12 cellular contexts compared by ENCODE assay signal in the genomic region with DNA sequence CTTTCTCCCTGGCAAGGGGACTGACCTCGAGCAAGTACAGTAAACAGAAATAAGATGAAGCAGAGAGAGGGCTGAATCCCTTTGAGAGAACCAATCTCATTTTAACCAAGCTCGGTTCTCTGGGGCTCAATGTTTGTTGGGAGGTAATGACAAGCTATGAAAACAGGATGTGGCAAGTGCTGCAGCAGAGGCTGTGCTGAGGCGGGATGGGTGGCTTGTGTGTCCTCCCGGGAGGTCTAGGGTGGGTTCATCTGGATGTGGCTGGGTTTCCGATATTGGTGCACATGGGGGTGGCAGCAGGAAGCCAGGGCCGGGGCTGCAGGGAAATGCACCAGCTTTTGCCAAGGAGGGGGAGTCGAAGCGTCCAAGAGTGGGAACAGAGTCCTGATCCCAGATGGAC.
A peak's percentile ranks its signal among the peaks of the same experiment; 100 is the strongest.
DNase-seq lines count a peak whose midpoint lies in the region; ATAC-seq and TF ChIP-seq lines count a peak whose summit lies in the region.
"Had no signal": no experiment of that assay in that cellular context is flagged by ENCODE, and none has a peak within 500 bp of the region (broad histone marks: within the 10 kb centered on the region; RNA-seq: fewer than 3 reads in every experiment).

No MANE protein-coding gene starts in this region.

- intact Hi-C loops in lower lobe of right lung (cut with DNase I) (no loop called here), stomach (cut with DNase I; ENCODE audit: low total_unique reads) (no loop called here)

- TF ChIP-seq POLR2A in stomach (IDR thresholded peaks at IDR 0.05): no peak

- H3K27me3 ChIP-seq in lower lobe of right lung (ENCODE audit: low read depth) (no peaks in the 10 kb centered on the region), stomach (no peaks in the 10 kb centered on the region)
- H3K27me3 ChIP-seq: right atrium auricular region, SJCRH30 had no signal

- H3K4me3 ChIP-seq in lower lobe of right lung (no peak overlapping the region), stomach (no peak overlapping the region)
- H3K4me3 ChIP-seq: right atrium auricular region, SJCRH30 had no signal

- H3K36me3 ChIP-seq in lower lobe of right lung: no peaks in the 10 kb centered on the region
- peaks cover 0 to 10% (median 0%) of the 10 kb centered on the region in 4 donors for H3K36me3 ChIP-seq in stomach
- H3K36me3 ChIP-seq: right atrium auricular region, SJCRH30 had no signal

- peak; percentile 49 to 60 for ATAC-seq in lower lobe of right lung

- H3K9me3 ChIP-seq in lower lobe of right lung (no peaks in the 10 kb centered on the region), stomach (no peaks in the 10 kb centered on the region)
- H3K9me3 ChIP-seq: right atrium auricular region, SJCRH30 had no signal

- no peak overlapping the region for H3K27ac ChIP-seq in lower lobe of right lung
- H3K27ac ChIP-seq in stomach: no peak overlapping the region
- H3K27ac ChIP-seq: right atrium auricular region, SJCRH30 had no signal

- 56 to 74% (median 69%) methylated on average over 8 of the region's 8 CpGs for WGBS in stomach, 5 donors

- no peak for TF ChIP-seq EP300 in stomach (IDR thresholded peaks at IDR 0.05)

- DNase-seq in activated T-cell treated with anti-CD3 and anti-CD28 coated beads for 1 hour (ENCODE audit: low read depth) (peak; percentile 22), activated T-cell treated with anti-CD3 and anti-CD28 coated beads for 4 hours (no peak), activated T-cell treated with anti-CD3 and anti-CD28 coated beads for 24 hours (ENCODE audit: low read depth) (peak; percentile 7), lower lobe of right lung (no peak), stomach (peak; percentile 26), NCI-H146 (lab: John Stamatoyannopoulos, UW) (no peak), NCI-H2171 (lab: John Stamatoyannopoulos, UW) (no peak), DMS114 treated with DMSO at 0.1 percent for 48 hours (lab: John Stamatoyannopoulos, UW; ENCODE audit: unreplicated experiment) (no peak)
- DNase-seq: activated CD4-positive, CD25-positive, alpha-beta regulatory T cell treated with anti-CD3 and anti-CD28 coated beads, Interleukin-2, amount 50 U/mL, for 72 hours; NCI-H510A treated with DMSO at 0.1 percent for 48 hours; SJCRH30 had no signal

- TF ChIP-seq CTCF in lower lobe of right lung (IDR thresholded peaks at IDR 0.05) (no peak), stomach (IDR thresholded peaks at IDR 0.05) (no peak)

- H3K4me1 ChIP-seq in lower lobe of right lung (no peaks in the 10 kb centered on the region), stomach (no peaks in the 10 kb centered on the region)
- H3K4me1 ChIP-seq: right atrium auricular region had no signal

Comparison
In these comparisons a context has a peak if more than half of its experiments do, and no peak if none do; other contexts are left out.
1. DNase-seq: peak in activated T-cell treated with anti-CD3 and anti-CD28 coated beads for 1 hour (single experiment), activated T-cell treated with anti-CD3 and anti-CD28 coated beads for 24 hours (single experiment) and stomach (single experiment); none in activated T-cell treated with anti-CD3 and anti-CD28 coated beads for 4 hours (single experiment), lower lobe of right lung (single experiment), NCI-H146 (single experiment), NCI-H2171 (single experiment) and DMS114 treated with DMSO at 0.1 percent for 48 hours (single experiment).